17 cellular contexts compared by ENCODE assay signal in the genomic region with DNA sequence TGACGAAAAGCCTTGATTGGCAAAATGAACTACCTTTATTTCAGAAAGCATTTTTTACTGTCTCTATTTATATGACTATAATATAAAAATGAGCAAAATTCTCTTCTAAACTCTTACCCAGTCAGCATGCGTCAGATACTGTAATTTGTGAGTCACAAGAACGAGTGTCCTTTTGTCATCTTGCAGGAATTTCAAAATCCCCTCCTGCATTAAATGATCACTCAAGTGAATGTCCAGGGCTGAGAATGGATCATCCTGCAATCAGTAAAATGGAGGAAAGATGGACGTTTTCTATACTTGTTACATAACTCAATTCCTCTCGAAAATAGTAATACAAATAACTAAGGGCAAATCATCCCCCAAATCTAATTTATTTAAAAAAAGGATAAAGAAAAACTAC.
DNase-seq lines count a peak whose midpoint lies in the region; TF ChIP-seq lines count a peak whose summit lies in the region.
"Had no signal": no experiment of that assay in that cellular context is flagged by ENCODE, and none has a peak within 500 bp of the region (broad histone marks: within the 10 kb centered on the region; RNA-seq: fewer than 3 reads in every experiment).

No MANE protein-coding gene starts in this region.

- WGBS in hepatocyte (ENCODE audit: low lambda C conversion rate, missing lambda C conversion rate): 90% methylated on average over 5 of the region's 5 CpGs

- POLR2A ChIA-PET in PC-9 (lab: Charles Lee; ENCODE audit: unreplicated experiment): no interaction called here

- H3K4me3 ChIP-seq in astrocyte of the spinal cord (ENCODE audit: low read depth, low read length) (no peak overlapping the region), PC-9 (no peak overlapping the region), hepatocyte (no peak overlapping the region)
- H3K4me3 ChIP-seq: esophagus muscularis mucosa, SJCRH30 had no signal

- H4K20me1 ChIP-seq in PC-9 (ENCODE audit: insufficient read depth): no peaks in the 10 kb centered on the region
- no peaks in the 10 kb centered on the region for H4K20me1 ChIP-seq in hepatocyte (ENCODE audit: insufficient read depth, poor library complexity, severe bottlenecking)

- no peaks in the 10 kb centered on the region for H3K9me2 ChIP-seq in PC-9 (ENCODE audit: insufficient read depth)
- H3K9me2 ChIP-seq in hepatocyte (replicated peaks; ENCODE audit: insufficient read depth): no peaks in the 10 kb centered on the region

- H3K36me3 ChIP-seq in PC-9 (ENCODE audit: low read depth): no peaks in the 10 kb centered on the region
- H3K36me3 ChIP-seq in hepatocyte (replicated peaks; ENCODE audit: insufficient read depth, low read depth): no peaks in the 10 kb centered on the region
- H3K36me3 ChIP-seq: SJCRH30 had no signal

- peak; percentile 94 for DNase-seq in ACHN
- DNase-seq in HPDE6-E6E7 (ENCODE audit: extremely low spot score): peak; percentile 23
- DNase-seq in astrocyte of the spinal cord (ENCODE audit: low read depth, low spot score): peak; percentile 44
- peak; percentile 61 for DNase-seq in glomerular visceral epithelial cell (ENCODE audit: extremely low spot score)
- no peak for DNase-seq in stimulated activated CD4-positive, alpha-beta T cell treated with anti-CD3 and anti-CD28 coated beads, Interleukin-4, amount 100 ng/mL, for 24 hours
- no peak for DNase-seq in cerebellar cortex (ENCODE audit: low spot score)
- no peak for DNase-seq in PC-9
- no peak for DNase-seq in hepatocyte (ENCODE audit: low spot score)
- DNase-seq: activated CD8-positive, alpha-beta memory T cell treated with anti-CD3 and anti-CD28 coated beads, Interleukin-2, amount 50 U/mL, for 4 hours; activated naive CD4-positive, alpha-beta T cell; Caco-2; NCI-H187; NCI-H446; posterior cingulate gyrus; SJCRH30; T-helper 9 cell had no signal

- no peak overlapping the region for H3K27ac ChIP-seq in PC-9
- no peak overlapping the region for H3K27ac ChIP-seq in hepatocyte
- H3K27ac ChIP-seq: esophagus muscularis mucosa, SJCRH30 had no signal

- no peak overlapping the region for H2AFZ ChIP-seq in PC-9
- H2AFZ ChIP-seq in hepatocyte: no peak overlapping the region

- H3K79me2 ChIP-seq in PC-9 (ENCODE audit: low read depth) (no peaks in the 10 kb centered on the region), hepatocyte (no peaks in the 10 kb centered on the region)

- H3K9me3 ChIP-seq in PC-9 (ENCODE audit: insufficient read depth, low read depth): no peaks in the 10 kb centered on the region
- no peaks in the 10 kb centered on the region for H3K9me3 ChIP-seq in hepatocyte (ENCODE audit: low read depth)
- H3K9me3 ChIP-seq: Caco-2, esophagus muscularis mucosa, SJCRH30 had no signal

- no peaks in the 10 kb centered on the region for H3K4me1 ChIP-seq in PC-9 (replicated peaks; ENCODE audit: insufficient read depth)
- no peaks in the 10 kb centered on the region for H3K4me1 ChIP-seq in hepatocyte (ENCODE audit: insufficient read depth)
- H3K4me1 ChIP-seq: Caco-2, SJCRH30 had no signal

- intact Hi-C loops in PC-9 (cut with micrococcal nuclease; ENCODE audit: unreplicated experiment): no loop called here

- in situ Hi-C loops in ACHN (cut with HindIII; ENCODE audit: low pct_ligation_motif_present, low pct_unique_long_range_greater_than_20kb, low sequenced_read_pairs) (no loop called here), astrocyte of the spinal cord (cut with HindIII; ENCODE audit: low sequenced_read_pairs) (no loop called here)

- H3K27me3 ChIP-seq in PC-9 (ENCODE audit: insufficient read depth, low read depth) (no peaks in the 10 kb centered on the region), hepatocyte (no peaks in the 10 kb centered on the region)
- H3K27me3 ChIP-seq: esophagus muscularis mucosa, SJCRH30 had no signal

- no peak overlapping the region for H3K4me2 ChIP-seq in PC-9
- no peak overlapping the region for H3K4me2 ChIP-seq in hepatocyte

- no peaks in the 10 kb centered on the region for H3F3A ChIP-seq in PC-9 (ENCODE audit: insufficient read depth, low read depth)

- TF ChIP-seq CTCF in astrocyte of the spinal cord (IDR thresholded peaks at IDR 0.05; ENCODE audit: low read depth, low read length) (no peak), PC-9 (conservative IDR thresholded peaks at IDR 0.05) (no peak), hepatocyte (IDR thresholded peaks at IDR 0.05; ENCODE audit: poor library complexity) (no peak)

- no TSS peak for BruUV-seq in PC-9 (replicated peaks; lab: Mats Ljungman, UMichigan)

- CTCF ChIA-PET in PC-9 (lab: Charles Lee): no interaction called here

Comparison
In these comparisons a context has a peak if more than half of its experiments do, and no peak if none do; other contexts are left out.
1. DNase-seq: peak in ACHN (single experiment), HPDE6-E6E7 (single experiment), astrocyte of the spinal cord (single experiment) and glomerular visceral epithelial cell (single experiment); none in stimulated activated CD4-positive, alpha-beta T cell treated with anti-CD3 and anti-CD28 coated beads, Interleukin-4, amount 100 ng/mL, for 24 hours (single experiment), cerebellar cortex (single experiment), PC-9 (0 of 2) and hepatocyte (single experiment).